ENCODE assay signal across 30 cellular contexts in the genomic region with DNA sequence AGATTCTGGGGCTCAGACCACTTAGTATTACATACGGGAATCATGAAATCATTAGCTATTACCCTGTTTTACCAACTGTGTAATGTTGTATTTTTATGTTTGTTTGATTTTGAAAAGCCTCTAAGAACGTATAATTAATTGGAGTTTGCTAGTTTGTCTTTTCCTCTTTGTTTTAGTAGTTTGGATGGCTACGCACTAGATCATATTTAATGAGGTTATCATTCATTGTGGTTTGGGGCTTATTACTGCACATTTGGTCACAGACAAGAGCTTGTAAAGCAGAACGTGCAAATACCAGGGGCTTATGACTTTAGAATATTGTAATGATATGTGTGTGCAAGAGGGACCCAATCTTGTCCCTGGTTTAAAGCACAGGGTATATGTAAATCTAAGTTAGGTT.
"Had no signal": no experiment of that assay in that cellular context is flagged by ENCODE, and none has a peak within 500 bp of the region (broad histone marks: within the 10 kb centered on the region; RNA-seq: fewer than 3 reads in every experiment).

No MANE protein-coding gene starts in this region.

- H3K27ac ChIP-seq: cardiac muscle cell, colonic mucosa had no signal

- H3K27me3 ChIP-seq: ascending aorta, breast epithelium, cardiac muscle cell, colonic mucosa had no signal

- H3K9me3 ChIP-seq: ascending aorta, breast epithelium, colonic mucosa had no signal

- H3K27me3 Mint-ChIP-seq: activated CD4-positive, alpha-beta memory T cell treated with anti-CD3 and anti-CD28 coated beads, Interleukin-2, amount 10 ng/mL, durations not matched to agents 7 days and 5 days; activated CD4-positive, alpha-beta T cell treated with anti-CD3 and anti-CD28 coated beads, Interleukin-2, amount 10 ng/mL, durations not matched to agents 7 days and 5 days; activated T-cell treated with anti-CD3 and anti-CD28 coated beads, Interleukin-2, amount 50 U/mL, for 24 hours had no signal

- H3K4me3 ChIP-seq: ascending aorta, breast epithelium, cardiac muscle cell, colonic mucosa had no signal

- DNase-seq: activated CD4-positive, alpha-beta memory T cell treated with anti-CD3 and anti-CD28 coated beads, Interleukin-2, amount 10 ng/mL, durations not matched to agents 7 days and 5 days; activated CD4-positive, alpha-beta T cell treated with anti-CD3 and anti-CD28 coated beads for 1 hour; activated CD4-positive, alpha-beta T cell treated with anti-CD3 and anti-CD28 coated beads for 4 hours; activated CD4-positive, alpha-beta T cell treated with anti-CD3 and anti-CD28 coated beads, Interleukin-2, amount 10 ng/mL, durations not matched to agents 7 days and 5 days; activated CD4-positive, alpha-beta T cell treated with anti-CD3 and anti-CD28 coated beads, Interleukin-2, amount 50 U/mL, for 4 hours; activated CD8-positive, alpha-beta memory T cell treated with anti-CD3 and anti-CD28 coated beads, Interleukin-2, amount 50 U/mL, for 48 hours; activated gamma-delta T cell; activated naive CD4-positive, alpha-beta T cell; activated naive CD4-positive, alpha-beta T cell treated with anti-CD3 and anti-CD28 coated beads, Interleukin-2, amount 10 ng/mL, durations not matched to agents 7 days and 5 days; activated naive CD8-positive, alpha-beta T cell treated with anti-CD3 and anti-CD28 coated beads, Interleukin-2, amount 10 ng/mL, durations not matched to agents 7 days and 5 days; activated T-cell treated with anti-CD3 and anti-CD28 coated beads for 4 hours; activated T-cell treated with anti-CD3 and anti-CD28 coated beads, Interleukin-2, amount 50 U/mL, for 24 hours; activated T-cell treated with anti-CD3 and anti-CD28 coated beads, Interleukin-2, amount 50 U/mL, for 72 hours; central memory CD4-positive, alpha-beta T cell; cerebellar nuclear complex; colonic mucosa; dorsolateral prefrontal cortex; effector memory CD4-positive, alpha-beta T cell; endodermal cell; foreskin fibroblast; head of caudate nucleus; T-helper 1 cell; T-helper 17 cell had no signal

- H3K36me3 Mint-ChIP-seq: activated naive CD4-positive, alpha-beta T cell treated with anti-CD3 and anti-CD28 coated beads, Interleukin-2, amount 10 ng/mL, durations not matched to agents 7 days and 5 days; activated naive CD4-positive, alpha-beta T cell treated with anti-CD3 and anti-CD28 coated beads, Interleukin-2, amount 50 U/mL, for 72 hours; activated naive CD8-positive, alpha-beta T cell treated with anti-CD3 and anti-CD28 coated beads, Interleukin-2, amount 10 ng/mL, durations not matched to agents 7 days and 5 days; brain had no signal

- H3K9me3 Mint-ChIP-seq: activated CD4-positive, alpha-beta memory T cell treated with anti-CD3 and anti-CD28 coated beads, Interleukin-2, amount 10 ng/mL, durations not matched to agents 7 days and 5 days; activated CD4-positive, alpha-beta T cell treated with anti-CD3 and anti-CD28 coated beads, Interleukin-2, amount 10 ng/mL, durations not matched to agents 7 days and 5 days; activated naive CD4-positive, alpha-beta T cell treated with anti-CD3 and anti-CD28 coated beads, Interleukin-2, amount 10 ng/mL, durations not matched to agents 7 days and 5 days; activated naive CD4-positive, alpha-beta T cell treated with anti-CD3 and anti-CD28 coated beads, Interleukin-2, amount 50 U/mL, for 72 hours; activated naive CD8-positive, alpha-beta T cell treated with anti-CD3 and anti-CD28 coated beads, Interleukin-2, amount 10 ng/mL, durations not matched to agents 7 days and 5 days; activated T-cell treated with anti-CD3 and anti-CD28 coated beads, Interleukin-2, amount 50 U/mL, for 24 hours; activated T-cell treated with anti-CD3 and anti-CD28 coated beads, Interleukin-2, amount 50 U/mL, for 72 hours; endodermal cell; T-helper 2 cell treated with Interferon-gamma antibody and Interleukin-4, amounts not matched to agents 5 μg/mL and 100 μg/mL, for 36 hours had no signal

- H3K4me3 Mint-ChIP-seq: activated CD4-positive, alpha-beta memory T cell treated with anti-CD3 and anti-CD28 coated beads, Interleukin-2, amount 10 ng/mL, durations not matched to agents 7 days and 5 days; activated CD4-positive, alpha-beta T cell treated with anti-CD3 and anti-CD28 coated beads, Interleukin-2, amount 10 ng/mL, durations not matched to agents 7 days and 5 days; activated naive CD4-positive, alpha-beta T cell treated with anti-CD3 and anti-CD28 coated beads, Interleukin-2, amount 10 ng/mL, durations not matched to agents 7 days and 5 days; activated naive CD8-positive, alpha-beta T cell treated with anti-CD3 and anti-CD28 coated beads, Interleukin-2, amount 10 ng/mL, durations not matched to agents 7 days and 5 days; activated T-cell treated with anti-CD3 and anti-CD28 coated beads, Interleukin-2, amount 50 U/mL, for 24 hours; activated T-cell treated with anti-CD3 and anti-CD28 coated beads, Interleukin-2, amount 50 U/mL, for 72 hours; brain; endodermal cell; T-helper 17 cell; T-helper 2 cell treated with Interferon-gamma antibody and Interleukin-4, amounts not matched to agents 5 μg/mL and 100 μg/mL, for 36 hours had no signal

- H3K36me3 ChIP-seq: ascending aorta, breast epithelium, cardiac muscle cell, colonic mucosa had no signal

- H3K27ac Mint-ChIP-seq: activated CD4-positive, alpha-beta memory T cell treated with anti-CD3 and anti-CD28 coated beads, Interleukin-2, amount 10 ng/mL, durations not matched to agents 7 days and 5 days; activated CD4-positive, alpha-beta T cell treated with anti-CD3 and anti-CD28 coated beads, Interleukin-2, amount 10 ng/mL, durations not matched to agents 7 days and 5 days; activated naive CD4-positive, alpha-beta T cell treated with anti-CD3 and anti-CD28 coated beads, Interleukin-2, amount 10 ng/mL, durations not matched to agents 7 days and 5 days; activated naive CD4-positive, alpha-beta T cell treated with anti-CD3 and anti-CD28 coated beads, Interleukin-2, amount 50 U/mL, for 72 hours; activated naive CD8-positive, alpha-beta T cell treated with anti-CD3 and anti-CD28 coated beads, Interleukin-2, amount 10 ng/mL, durations not matched to agents 7 days and 5 days; activated T-cell treated with anti-CD3 and anti-CD28 coated beads, Interleukin-2, amount 50 U/mL, for 24 hours; activated T-cell treated with anti-CD3 and anti-CD28 coated beads, Interleukin-2, amount 50 U/mL, for 72 hours; T-helper 17 cell; T-helper 2 cell treated with Interferon-gamma antibody and Interleukin-4, amounts not matched to agents 5 μg/mL and 100 μg/mL, for 36 hours had no signal

- ATAC-seq: activated naive CD4-positive, alpha-beta T cell treated with anti-CD3 and anti-CD28 coated beads, Interleukin-2, amount 50 U/mL, for 72 hours; activated T-cell treated with anti-CD3 and anti-CD28 coated beads, Interleukin-2, amount 50 U/mL, for 72 hours; esophagus mucosa; T-helper 17 cell had no signal
